Comparison of ENCODE assay signal across 8 cellular contexts in genomic region chr4:168923526-168924194, GRCh38.
DNase-seq lines count a peak whose midpoint lies in the region; ATAC-seq and TF ChIP-seq lines count a peak whose summit lies in the region.

No MANE protein-coding gene starts in this region.

- peak; percentile 73 for TF ChIP-seq CTCF in GM06990 (IDR thresholded peaks at IDR 0.05; ENCODE audit: insufficient read depth, low read length, poor library complexity, severe bottlenecking)
- peak; percentile 90 for TF ChIP-seq CTCF in HFFc6 (IDR thresholded peaks at IDR 0.05)
- peak; percentile 55 to 86 (median 78) for TF ChIP-seq CTCF in heart right ventricle (IDR thresholded peaks at IDR 0.05)

- no peaks in the 10 kb centered on the region; the same call in none of the 2 replicates for H3K27me3 Mint-ChIP-seq in HFFc6 (ENCODE audit: insufficient read depth)
- no peaks in the 10 kb centered on the region for H3K27me3 Mint-ChIP-seq in activated naive CD8-positive, alpha-beta T cell treated with anti-CD3 and anti-CD28 coated beads for 36 hours

- H3K9me3 ChIP-seq in heart right ventricle, result no peaks in the 10 kb centered on the region

- H3K4me1 Mint-ChIP-seq in HFFc6 (ENCODE audit: low read depth), result peaks cover 8% of the 10 kb centered on the region
- peaks cover 2% of the 10 kb centered on the region for H3K4me1 Mint-ChIP-seq in activated naive CD8-positive, alpha-beta T cell treated with anti-CD3 and anti-CD28 coated beads for 36 hours

- no peaks in the 10 kb centered on the region for H3K9me3 Mint-ChIP-seq in HFFc6
- no peaks in the 10 kb centered on the region for H3K9me3 Mint-ChIP-seq in activated naive CD8-positive, alpha-beta T cell treated with anti-CD3 and anti-CD28 coated beads for 36 hours

- WGBS in heart right ventricle, 2 donors, result 17 to 19% methylated on average over 3 of the region's 3 CpGs

- no peaks in the 10 kb centered on the region for H3K36me3 ChIP-seq in GM06990 (ENCODE audit: control insufficient read depth, insufficient read depth, low read length)
- H3K36me3 ChIP-seq in heart right ventricle, result peaks cover 0 to 92% (median 50%) of the 10 kb centered on the region in 9 donors

- intact Hi-C loops in heart right ventricle (cut with DNase I), result loop anchor here in 9 of 10 donors (2.0 to 10.0 kb wide), 14 partner anchors 81 to 644 kb away; no protein-coding TSS in a partner anchor

- H3K27ac ChIP-seq in heart right ventricle, result no peak overlapping the region

- no peak overlapping the region for H3K4me3 Mint-ChIP-seq in HFFc6
- H3K4me3 Mint-ChIP-seq in activated naive CD8-positive, alpha-beta T cell treated with anti-CD3 and anti-CD28 coated beads for 36 hours, result no peak overlapping the region

- in situ Hi-C loops in SK-MEL-5 (cut with HindIII; ENCODE audit: low pct_unique_long_range_greater_than_20kb, low sequenced_read_pairs), result loop anchor here (25.0 kb wide), 1 partner anchor 211 kb away; no protein-coding TSS in a partner anchor

- no peaks in the 10 kb centered on the region for H3K27me3 ChIP-seq in GM06990 (replicated peaks; ENCODE audit: control insufficient read depth, insufficient read depth, low read length)
- no peaks in the 10 kb centered on the region for H3K27me3 ChIP-seq in heart right ventricle

- peaks cover 53% of the 10 kb centered on the region for H3K36me3 Mint-ChIP-seq in HFFc6 (ENCODE audit: low read depth)
- no peaks in the 10 kb centered on the region for H3K36me3 Mint-ChIP-seq in activated naive CD8-positive, alpha-beta T cell treated with anti-CD3 and anti-CD28 coated beads for 36 hours

- peak overlapping the region; percentile 14; the same call in 1 of the 2 replicates for H3K27ac Mint-ChIP-seq in HFFc6
- no peak overlapping the region for H3K27ac Mint-ChIP-seq in activated naive CD8-positive, alpha-beta T cell treated with anti-CD3 and anti-CD28 coated beads for 36 hours

- peak; percentile 18 for DNase-seq in GM06990 (ENCODE audit: extremely low read depth, insufficient read length)
- DNase-seq in HFFc6, result peak; percentile 49
- peak; percentile 72 for DNase-seq in NAMALWA (ENCODE audit: low spot score)
- DNase-seq in SK-MEL-5 (ENCODE audit: low read depth, low spot score), result peak; percentile 86
- peak; percentile 29 for DNase-seq in activated naive CD8-positive, alpha-beta T cell treated with anti-CD3 and anti-CD28 coated beads for 36 hours
- DNase-seq in heart right ventricle, result peak in 1 of 2 donors; percentile 63
- peak; percentile 76 for DNase-seq in renal cortical epithelial cell (ENCODE audit: low read depth)

- H3K4me3 ChIP-seq in GM06990 (replicated peaks; ENCODE audit: low read depth, low read length), result no peak overlapping the region
- H3K4me3 ChIP-seq in heart right ventricle, result no peak overlapping the region

- peaks cover 0 to 15% (median 7%) of the 10 kb centered on the region in 9 donors for H3K4me1 ChIP-seq in heart right ventricle

- ATAC-seq in heart right ventricle (peak in 6 of 8 donors; percentile 18 to 68 (median 55)), HG02970 (IDR thresholded peaks at IDR 0.05; ENCODE audit: low FRiP score, unreplicated experiment) (no peak)
